In genomic region chr2:12857891-12858290, GRCh38 we compare ENCODE assay signal across 16 cellular contexts.
DNase-seq lines count a peak whose midpoint lies in the region; ATAC-seq and TF ChIP-seq lines count a peak whose summit lies in the region.
"Had no signal": no experiment of that assay in that cellular context is flagged by ENCODE, and none has a peak within 500 bp of the region (broad histone marks: within the 10 kb centered on the region; RNA-seq: fewer than 3 reads in every experiment).

No MANE protein-coding gene starts in this region.

- ATAC-seq in DND-41 (ENCODE audit: insufficient read depth, low read depth), result no peak
- no peak for ATAC-seq in esophagus mucosa
- ATAC-seq: GM12878, K562 had no signal

- H2AFZ ChIP-seq in DND-41 (ENCODE audit: low read depth, low read length), result no peak overlapping the region
- H2AFZ ChIP-seq in mesenchymal stem cell (ENCODE audit: low read depth, low read length), result no peak overlapping the region

- no peak overlapping the region for H3K9ac ChIP-seq in DND-41 (ENCODE audit: low read depth, low read length)
- H3K9ac ChIP-seq in mesenchymal stem cell (ENCODE audit: low read length), result no peak overlapping the region

- H3K27me3 ChIP-seq in DND-41 (ENCODE audit: insufficient read depth, low read length, poor library complexity) (no peaks in the 10 kb centered on the region), MG63 (no peaks in the 10 kb centered on the region), brain microvascular endothelial cell (replicated peaks) (no peaks in the 10 kb centered on the region), mesenchymal stem cell (ENCODE audit: control insufficient read depth in 1 of 2, insufficient read depth in 1 of 2, low read length in 2 of 2) (no peaks in the 10 kb centered on the region)
- H3K27me3 ChIP-seq: BE2C had no signal

- no CpG with 5 or more reads among the region's 1 CpG for WGBS in mesenchymal stem cell

- peak overlapping the region in 1 of 2 experiments; percentile 93 for H3K4ac ChIP-seq in mesenchymal stem cell (ENCODE audit: low read depth in 1 of 2, low read length in 2 of 2)

- H2BK15ac ChIP-seq in mesenchymal stem cell (ENCODE audit: low read depth, poor library complexity, severe bottlenecking), result peak overlapping the region; percentile 92

- H3K36me3 ChIP-seq in DND-41 (ENCODE audit: insufficient read depth, low read length) (no peaks in the 10 kb centered on the region), MG63 (peaks cover 12% of the 10 kb centered on the region), brain microvascular endothelial cell (replicated peaks) (no peaks in the 10 kb centered on the region), mesenchymal stem cell (ENCODE audit: control insufficient read depth in 1 of 2, insufficient read depth in 2 of 2, low read depth in 1 of 2, low read length in 2 of 2) (no peaks in the 10 kb centered on the region)
- H3K36me3 ChIP-seq: BE2C had no signal

- H3K79me1 ChIP-seq in mesenchymal stem cell (replicated peaks; ENCODE audit: low read length, poor library complexity, severe bottlenecking), result no peaks in the 10 kb centered on the region

- H2AK5ac ChIP-seq in mesenchymal stem cell (ENCODE audit: low read length, severe bottlenecking), result peak overlapping the region; percentile 57

- no peak overlapping the region for H3K4me3 ChIP-seq in DND-41 (ENCODE audit: low read depth in 1 of 2, low read length in 2 of 2)
- no peak overlapping the region for H3K4me3 ChIP-seq in MG63
- no peak overlapping the region for H3K4me3 ChIP-seq in brain microvascular endothelial cell (ENCODE audit: low read depth, low read length)
- no peak overlapping the region for H3K4me3 ChIP-seq in mesenchymal stem cell (ENCODE audit: insufficient read depth in 1 of 2, low read depth in 1 of 2, low read length in 2 of 2)
- H3K4me3 ChIP-seq: GM12878, K562 had no signal

- no peak overlapping the region for H3K23ac ChIP-seq in mesenchymal stem cell (ENCODE audit: low read length in 2 of 2)

- no peaks in the 10 kb centered on the region for H3K79me2 ChIP-seq in DND-41 (ENCODE audit: insufficient read depth, low read length)

- TF ChIP-seq CTCF in DND-41 (IDR thresholded peaks at IDR 0.05; ENCODE audit: borderline replicate concordance, extremely low read depth, low read length, poor library complexity, severe bottlenecking), result no peak
- TF ChIP-seq CTCF in brain microvascular endothelial cell (IDR thresholded peaks at IDR 0.05; ENCODE audit: low read depth, low read length, missing control alignments), result no peak

- H3K27ac ChIP-seq in DND-41 (ENCODE audit: low read length) (peak overlapping the region; percentile 80; the same call in 1 of the 2 replicates), brain microvascular endothelial cell (peak overlapping the region; percentile 77), mesenchymal stem cell (ENCODE audit: low read length, poor library complexity, severe bottlenecking) (no peak overlapping the region)

- H3K14ac ChIP-seq in mesenchymal stem cell (ENCODE audit: low read length in 2 of 2), result no peak overlapping the region

- H4K8ac ChIP-seq in mesenchymal stem cell (ENCODE audit: low read length), result no peak overlapping the region

- H4K20me1 ChIP-seq in DND-41 (ENCODE audit: insufficient read depth, low read length), result no peaks in the 10 kb centered on the region

- in situ Hi-C loops in brain microvascular endothelial cell (cut with HindIII; ENCODE audit: low pct_ligation_motif_present, low sequenced_read_pairs), result no loop called here

- DNase-seq in DND-41 (no peak), MG63 (peak; percentile 53), brain microvascular endothelial cell (no peak), mesenchymal stem cell (no peak), NCI-H1092 (lab: John Stamatoyannopoulos, UW) (no peak), COR-L47 (lab: John Stamatoyannopoulos, UW) (no peak)
- no peak for DNase-seq in activated effector memory CD4-positive, alpha-beta T cell treated with Interleukin-2 at 50 U/mL for 16 hours
- DNase-seq: BE2C, GOT3, NCI-H1105, NCI-H187, NCI-H2171, NCI-H774 had no signal

- H4K91ac ChIP-seq in mesenchymal stem cell (ENCODE audit: low read length), result peak overlapping the region; percentile 73

- H3K18ac ChIP-seq in mesenchymal stem cell (ENCODE audit: low read depth in 1 of 2, low read length in 2 of 2), result peak overlapping the region in 1 of 2 experiments; percentile 86

- no peak overlapping the region for H2BK5ac ChIP-seq in mesenchymal stem cell (ENCODE audit: low read depth, low read length, poor library complexity, severe bottlenecking)

- H2BK120ac ChIP-seq in mesenchymal stem cell (ENCODE audit: low read depth, low read length), result peak overlapping the region; percentile 64

- H3K9me3 ChIP-seq in DND-41 (ENCODE audit: insufficient read depth, low read length, severe bottlenecking) (peaks cover 4% of the 10 kb centered on the region), MG63 (peaks cover 49% of the 10 kb centered on the region), mesenchymal stem cell (ENCODE audit: control insufficient read depth, low read length) (peaks cover 6% of the 10 kb centered on the region)

- H3K4me1 ChIP-seq in DND-41 (ENCODE audit: insufficient read depth, low read length) (peaks cover 50% of the 10 kb centered on the region), mesenchymal stem cell (ENCODE audit: control insufficient read depth, insufficient read depth, low read depth, low read length) (peaks cover 1% of the 10 kb centered on the region)
- H3K4me1 ChIP-seq: BE2C had no signal

- peak overlapping the region; percentile 65 to 83 for H2BK12ac ChIP-seq in mesenchymal stem cell (ENCODE audit: low read length in 2 of 2)

- peak overlapping the region; percentile 49 for H3K4me2 ChIP-seq in DND-41 (ENCODE audit: insufficient read depth, low read length)
- H3K4me2 ChIP-seq in mesenchymal stem cell (ENCODE audit: low read length, poor library complexity, severe bottlenecking), result no peak overlapping the region
